16 cellular contexts compared by ENCODE assay signal in genomic region chr5:53604309-53604708, GRCh38. TPM values are rescaled to one million over a fixed set of nuclear protein-coding genes. Genes with fewer than 3 reads are reported as not detected.
DNase-seq lines count a peak whose midpoint lies in the region; ATAC-seq, FAIRE-seq and TF ChIP-seq lines count a peak whose summit lies in the region.
"Had no signal": no experiment of that assay in that cellular context is flagged by ENCODE, and none has a peak within 500 bp of the region (broad histone marks: within the 10 kb centered on the region; RNA-seq: fewer than 3 reads in every experiment).

No MANE protein-coding gene starts in this region.

- peaks cover 4% of the 10 kb centered on the region; the same call in 2 of the 3 replicates for H3K9me3 Mint-ChIP-seq in GM23338

- CTCF ChIA-PET in A549 (lab: Yijun Ruan, JAX) = no interaction called here
- CTCF ChIA-PET in PC-3 (lab: Charles Lee) = no interaction called here

- peak overlapping the region; percentile 1 to 3; a peak in 1 of 6 replicates for H3K27ac ChIP-seq in A549
- H3K27ac ChIP-seq in GM23338 (ENCODE audit: low read depth) = no peak overlapping the region
- H3K27ac ChIP-seq in PC-3 (ENCODE audit: low read length) = peak overlapping the region; percentile 55
- H3K27ac ChIP-seq in right lobe of liver = no peak overlapping the region

- 77% methylated on average over 2 of the region's 2 CpGs for WGBS in A549 (ENCODE audit: missing lambda C conversion rate)
- 16% methylated on average over 2 of the region's 2 CpGs for WGBS in right lobe of liver (ENCODE audit: insufficient coverage, low coverage, low lambda C conversion rate, missing lambda C conversion rate)

- no peaks in the 10 kb centered on the region for H3K27me3 ChIP-seq in GM23338 (ENCODE audit: insufficient read depth)
- H3K27me3 ChIP-seq in PC-3 (ENCODE audit: low read length) = no peaks in the 10 kb centered on the region
- no peaks in the 10 kb centered on the region for H3K27me3 ChIP-seq in right lobe of liver

- no peak overlapping the region for H3K9ac ChIP-seq in PC-3 (ENCODE audit: low read length)

- H3K9me2 ChIP-seq in GM23338 (ENCODE audit: insufficient read depth) = no peaks in the 10 kb centered on the region
- H3K9me2 ChIP-seq in PC-3 (replicated peaks; ENCODE audit: low read length) = no peaks in the 10 kb centered on the region

- peaks cover 6% of the 10 kb centered on the region for H3K4me1 Mint-ChIP-seq in GM23338

- TF ChIP-seq CTCF in A549 (IDR thresholded peaks at IDR 0.05) = no peak
- no peak for TF ChIP-seq CTCF in GM23338 (conservative IDR thresholded peaks at IDR 0.05; ENCODE audit: low read depth in 2 of 2)
- TF ChIP-seq CTCF in PC-3 (conservative IDR thresholded peaks at IDR 0.05; ENCODE audit: low read depth, low read length) = no peak
- TF ChIP-seq CTCF in right lobe of liver (IDR thresholded peaks at IDR 0.05) = no peak

- H2AFZ ChIP-seq in GM23338 (no peak overlapping the region), PC-3 (ENCODE audit: low read length) (no peak overlapping the region)

- DNase-seq in A549 (ENCODE audit: low read depth in 1 of 2, low spot score in 1 of 2) = no peak
- DNase-seq in GM23338 (ENCODE audit: low spot score) = no peak
- no peak for DNase-seq in PC-3
- DNase-seq in right lobe of liver = no peak
- no peak for DNase-seq in retina
- DNase-seq in NCI-H187 treated with DMSO at 0.1 percent for 48 hours (lab: John Stamatoyannopoulos, UW) = no peak
- DNase-seq: C1 segment of cervical spinal cord; CD4-positive, alpha-beta T cell; DMS153; DMS79 treated with DMSO at 0.1 percent for 48 hours; EL had no signal

- no peak for FAIRE-seq in A549 (lab: Jason Lieb, UNC)
- FAIRE-seq: GM12891, H54 had no signal

- no peaks in the 10 kb centered on the region for H4K20me1 ChIP-seq in GM23338 (replicated peaks; ENCODE audit: insufficient read depth)
- H4K20me1 ChIP-seq in PC-3 (ENCODE audit: low read length) = no peaks in the 10 kb centered on the region

- no peaks in the 10 kb centered on the region for H3K36me3 ChIP-seq in GM23338 (ENCODE audit: insufficient read depth)
- peaks cover 3% of the 10 kb centered on the region; the same call in 1 of the 2 replicates for H3K36me3 ChIP-seq in PC-3 (ENCODE audit: low read depth, low read length)
- peaks cover 0 to 9% (median 2%) of the 10 kb centered on the region in 4 donors for H3K36me3 ChIP-seq in right lobe of liver

- no peaks in the 10 kb centered on the region for H3F3A ChIP-seq in GM23338 (replicated peaks; ENCODE audit: low read depth)
- no peaks in the 10 kb centered on the region for H3F3A ChIP-seq in PC-3 (ENCODE audit: low read length, unreplicated experiment)

- POLR2A ChIA-PET in A549 (lab: Yijun Ruan, JAX) (no interaction called here), PC-3 (lab: Charles Lee; ENCODE audit: unreplicated experiment) (no interaction called here)

- BruUV-seq in PC-3 (replicated peaks; lab: Mats Ljungman, UMichigan) = no TSS peak

- ATAC-seq in A549 (no peak), GM23338 (no peak), PC-3 (no peak), right lobe of liver (peak in 3 of 4 donors; percentile 55 to 79 (median 69)), GM21717 (IDR thresholded peaks at IDR 0.05; ENCODE audit: unreplicated experiment) (no peak), HG02678 (IDR thresholded peaks at IDR 0.05; ENCODE audit: unreplicated experiment) (no peak)

- TF ChIP-seq RAD21 in A549 (conservative IDR thresholded peaks at IDR 0.05 in 1 of 2, IDR thresholded peaks at IDR 0.05 in 1 of 2) = no peak

- H3K36me3 Mint-ChIP-seq in GM23338 (ENCODE audit: low read depth) = peaks cover 44% of the 10 kb centered on the region

- peak overlapping the region; percentile 7; the same call in 1 of the 2 replicates for H3K27ac Mint-ChIP-seq in GM23338
- H3K27ac Mint-ChIP-seq: B cell; CD4-positive, alpha-beta T cell had no signal

- peaks cover 22% of the 10 kb centered on the region for H3K79me2 ChIP-seq in GM23338 (replicated peaks; ENCODE audit: insufficient read depth)
- peaks cover 31% of the 10 kb centered on the region for H3K79me2 ChIP-seq in PC-3 (ENCODE audit: low read length)

- H3K4me3 ChIP-seq in A549 = no peak overlapping the region
- no peak overlapping the region for H3K4me3 ChIP-seq in GM23338
- H3K4me3 ChIP-seq in PC-3 (ENCODE audit: low read length) = no peak overlapping the region
- H3K4me3 ChIP-seq in right lobe of liver = no peak overlapping the region

- TF ChIP-seq POLR2A in A549 (IDR thresholded peaks at IDR 0.05; ENCODE audit: low read length) (no peak), right lobe of liver (IDR thresholded peaks at IDR 0.05) (no peak)

- H3K9me3 ChIP-seq in A549 (no peaks in the 10 kb centered on the region; the same call in 2 of the 3 replicates), PC-3 (ENCODE audit: low read length) (no peaks in the 10 kb centered on the region), right lobe of liver (no peaks in the 10 kb centered on the region)

- H3K4me3 Mint-ChIP-seq in GM23338 = no peak overlapping the region
- H3K4me3 Mint-ChIP-seq: B cell; CD4-positive, alpha-beta T cell had no signal

- intact Hi-C loops in PC-3 (cut with micrococcal nuclease) = loop anchor here (5.0 to 10.0 kb wide), 3 partner anchors 42 to 250 kb away; partner anchors contain the start of gene NDUFS4
- intact Hi-C loops in right lobe of liver (cut with DNase I) = no loop called here

- TF ChIP-seq EP300 in A549 (IDR thresholded peaks at IDR 0.05) = no peak

- peaks cover 48% of the 10 kb centered on the region for H3K4me1 ChIP-seq in A549
- H3K4me1 ChIP-seq in GM23338 (ENCODE audit: insufficient read depth) = no peaks in the 10 kb centered on the region
- H3K4me1 ChIP-seq in PC-3 (ENCODE audit: insufficient read depth, low read length) = peaks cover 31% of the 10 kb centered on the region
- peaks cover 0 to 8% (median 0%) of the 10 kb centered on the region in 4 donors for H3K4me1 ChIP-seq in right lobe of liver

- H3K27me3 Mint-ChIP-seq in GM23338 (ENCODE audit: insufficient read depth, low read depth, poor library complexity) = no peaks in the 10 kb centered on the region
- H3K27me3 Mint-ChIP-seq: B cell; CD4-positive, alpha-beta T cell had no signal

- H3K4me2 ChIP-seq in A549 (peak overlapping the region; percentile 42; the same call in 2 of the 3 replicates), GM23338 (no peak overlapping the region), PC-3 (ENCODE audit: low read length) (peak overlapping the region; percentile 38)

TF ChIP-seq in A549, 52 proteins besides CTCF, POLR2A, EP300 and RAD21 (continues in another document):
- no peak for TF ChIP-seq ZFP36 (IDR thresholded peaks at IDR 0.05; ENCODE audit: borderline replicate concordance, partially characterized antibody)
- TF ChIP-seq EHMT2 (IDR thresholded peaks at IDR 0.05; ENCODE audit: low read depth) = no peak
- no peak for TF ChIP-seq JUNB (IDR thresholded peaks at IDR 0.05)
- TF ChIP-seq GATA3 (IDR thresholded peaks at IDR 0.05; ENCODE audit: borderline replicate concordance) = no peak
- no peak for TF ChIP-seq KDM5A (IDR thresholded peaks at IDR 0.05)
- no peak for TF ChIP-seq TFCP2L1 (CRISPR knock-in tag; IDR thresholded peaks at IDR 0.05)
- TF ChIP-seq NPAS2 (CRISPR knock-in tag; IDR thresholded peaks at IDR 0.05; ENCODE audit: borderline replicate concordance) = no peak
- TF ChIP-seq SREBF2 (IDR thresholded peaks at IDR 0.05) = no peak
- no peak for TF ChIP-seq CHD4 (IDR thresholded peaks at IDR 0.05; ENCODE audit: borderline replicate concordance)

TF ChIP-seq in GM23338, 12 proteins besides CTCF, POLR2A, EP300 and RAD21 (continues in another document):
- TF ChIP-seq EZH2phosphoT487 (IDR thresholded peaks at IDR 0.05; ENCODE audit: unreplicated experiment) = no peak
- no peak for TF ChIP-seq POLR2AphosphoS5 (IDR thresholded peaks at IDR 0.05; ENCODE audit: low read depth)
- no peak for TF ChIP-seq NANOG (IDR thresholded peaks at IDR 0.05; ENCODE audit: borderline replicate concordance)
- TF ChIP-seq EZH2 (IDR thresholded peaks at IDR 0.05; ENCODE audit: low read depth, unreplicated experiment) = no peak
- TF ChIP-seq, protein P1, sequence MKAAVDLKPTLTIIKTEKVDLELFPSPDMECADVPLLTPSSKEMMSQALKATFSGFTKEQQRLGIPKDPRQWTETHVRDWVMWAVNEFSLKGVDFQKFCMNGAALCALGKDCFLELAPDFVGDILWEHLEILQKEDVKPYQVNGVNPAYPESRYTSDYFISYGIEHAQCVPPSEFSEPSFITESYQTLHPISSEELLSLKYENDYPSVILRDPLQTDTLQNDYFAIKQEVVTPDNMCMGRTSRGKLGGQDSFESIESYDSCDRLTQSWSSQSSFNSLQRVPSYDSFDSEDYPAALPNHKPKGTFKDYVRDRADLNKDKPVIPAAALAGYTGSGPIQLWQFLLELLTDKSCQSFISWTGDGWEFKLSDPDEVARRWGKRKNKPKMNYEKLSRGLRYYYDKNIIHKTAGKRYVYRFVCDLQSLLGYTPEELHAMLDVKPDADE (IDR thresholded peaks at IDR 0.05) = no peak

RNA-seq across cellular contexts. Expression of gene NDUFS4, which starts 43.9 kb away (rescaled TPM):
- 211 and 260 TPM in 2 replicates for polyA plus RNA-seq in A549 (2011; rRNA removed)
- 68.5 and 89.7 TPM in 2 replicates for polyA plus RNA-seq in A549 (2012; cell fraction: cytosol; rRNA removed)
- 33.4 and 35.9 TPM in 2 replicates for polyA plus RNA-seq in A549 (2012; cell fraction: nucleus; rRNA removed)
- 161 to 167 TPM (median 163 TPM) in 3 replicates for polyA plus RNA-seq in A549 (2017; fragmentation: RNase III; extraction: RNeasy Plus Mini Kit Qiagen cat#74134 plus additional on column Dnase treatment)
- polyA minus RNA-seq in A549 (2011; rRNA and poly(A)+ RNA removed) = 40.3 and 52.9 TPM in 2 replicates
- 65.6 and 73.9 TPM in 2 replicates for total RNA-seq in GM23338 (2014; rRNA removed; shearing (Covaris generic))
- 131 and 151 TPM in 2 replicates for polyA plus RNA-seq in GM23338 (2016; fragmentation: Nextera tagmentation; extraction: Ambion mirVana)
- 59.8 and 72.6 TPM in 2 replicates for total RNA-seq in PC-3 (2014; rRNA removed)
- total RNA-seq in right lobe of liver = 10 to 100 TPM; 44.3 to 69.4 (median 48.8) TPM

Comparison
In these comparisons a context has a peak if more than half of its experiments do, and no peak if none do; other contexts are left out.
1. ATAC-seq: peak in right lobe of liver (3 of 4); none in A549 (0 of 2), GM23338 (single experiment), PC-3 (single experiment), GM21717 (single experiment) and HG02678 (single experiment).
2. H3K27ac ChIP-seq: peak in A549 (2 of 2) and PC-3 (single experiment); none in GM23338 (single experiment) and right lobe of liver (0 of 3).